2 cellular contexts compared by ENCODE assay signal in the genomic region with DNA sequence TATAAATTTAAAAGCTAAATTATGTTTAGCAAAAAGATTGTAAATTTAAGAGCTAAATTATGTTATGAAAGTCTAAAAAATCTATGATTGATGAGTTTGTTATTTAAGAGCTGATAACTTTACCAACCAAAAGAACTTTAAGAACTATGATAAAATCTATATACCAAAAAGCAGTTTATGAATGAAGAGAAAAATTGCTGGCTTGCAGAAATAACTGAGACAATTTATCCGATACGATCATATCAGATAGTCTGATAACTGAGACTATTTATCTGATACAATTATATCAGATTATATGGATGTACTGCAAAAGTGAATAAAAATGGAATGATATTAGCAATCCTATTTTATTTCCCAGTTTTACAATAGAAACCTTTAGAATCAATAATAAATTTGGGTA.
TF ChIP-seq lines count a peak whose summit lies in the region.

No MANE protein-coding gene starts in this region.

TF ChIP-seq in HepG2, 621 proteins besides CTCF, POLR2A, EP300 and RAD21:
- TF ChIP-seq, protein P1, sequence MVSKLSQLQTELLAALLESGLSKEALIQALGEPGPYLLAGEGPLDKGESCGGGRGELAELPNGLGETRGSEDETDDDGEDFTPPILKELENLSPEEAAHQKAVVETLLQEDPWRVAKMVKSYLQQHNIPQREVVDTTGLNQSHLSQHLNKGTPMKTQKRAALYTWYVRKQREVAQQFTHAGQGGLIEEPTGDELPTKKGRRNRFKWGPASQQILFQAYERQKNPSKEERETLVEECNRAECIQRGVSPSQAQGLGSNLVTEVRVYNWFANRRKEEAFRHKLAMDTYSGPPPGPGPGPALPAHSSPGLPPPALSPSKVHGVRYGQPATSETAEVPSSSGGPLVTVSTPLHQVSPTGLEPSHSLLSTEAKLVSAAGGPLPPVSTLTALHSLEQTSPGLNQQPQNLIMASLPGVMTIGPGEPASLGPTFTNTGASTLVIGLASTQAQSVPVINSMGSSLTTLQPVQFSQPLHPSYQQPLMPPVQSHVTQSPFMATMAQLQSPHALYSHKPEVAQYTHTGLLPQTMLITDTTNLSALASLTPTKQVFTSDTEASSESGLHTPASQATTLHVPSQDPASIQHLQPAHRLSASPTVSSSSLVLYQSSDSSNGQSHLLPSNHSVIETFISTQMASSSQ (IDR thresholded peaks at IDR 0.05; ENCODE audit: low read depth): no peak
- TF ChIP-seq, protein P1 (CRISPR knock-in tag; IDR thresholded peaks at IDR 0.05; ENCODE audit: borderline replicate concordance): no peak
- TF ChIP-seq KDM1A (CRISPR knock-in tag; IDR thresholded peaks at IDR 0.05): no peak
- no peak for TF ChIP-seq CENPT (CRISPR knock-in tag; IDR thresholded peaks at IDR 0.05; ENCODE audit: low read depth)
- TF ChIP-seq ZNF367 (CRISPR knock-in tag; IDR thresholded peaks at IDR 0.05; ENCODE audit: borderline replicate concordance): no peak
- TF ChIP-seq GPN1 (CRISPR knock-in tag; IDR thresholded peaks at IDR 0.05; ENCODE audit: borderline replicate concordance): no peak
- peak; percentile 36 for TF ChIP-seq MAFF (IDR thresholded peaks at IDR 0.05; ENCODE audit: low read depth, low read length)
- TF ChIP-seq MAFK (conservative IDR thresholded peaks at IDR 0.05 in 1 of 2, IDR thresholded peaks at IDR 0.05 in 1 of 2; ENCODE audit: low read length in 2 of 2): peak; percentile 23 to 60; a peak in 2 of 4 replicates
- TF ChIP-seq ZNF12 (CRISPR knock-in tag; IDR thresholded peaks at IDR 0.05): no peak
- TF ChIP-seq ZMYM4 (CRISPR knock-in tag; IDR thresholded peaks at IDR 0.05): no peak

TF ChIP-seq in K562, 482 proteins besides CTCF, POLR2A, EP300 and RAD21:
- TF ChIP-seq ZNF354B (CRISPR knock-in tag; IDR thresholded peaks at IDR 0.05): no peak
- peak; percentile 76 for TF ChIP-seq C11orf30 (IDR thresholded peaks at IDR 0.05; ENCODE audit: low read depth)
- peak; percentile 78 for TF ChIP-seq ZNF316 (IDR thresholded peaks at IDR 0.05)
- no peak for TF ChIP-seq ZNF3 (CRISPR knock-in tag; IDR thresholded peaks at IDR 0.05)
- TF ChIP-seq ZNF41 (CRISPR knock-in tag; conservative IDR thresholded peaks at IDR 0.05): no peak
- TF ChIP-seq, protein P2, sequence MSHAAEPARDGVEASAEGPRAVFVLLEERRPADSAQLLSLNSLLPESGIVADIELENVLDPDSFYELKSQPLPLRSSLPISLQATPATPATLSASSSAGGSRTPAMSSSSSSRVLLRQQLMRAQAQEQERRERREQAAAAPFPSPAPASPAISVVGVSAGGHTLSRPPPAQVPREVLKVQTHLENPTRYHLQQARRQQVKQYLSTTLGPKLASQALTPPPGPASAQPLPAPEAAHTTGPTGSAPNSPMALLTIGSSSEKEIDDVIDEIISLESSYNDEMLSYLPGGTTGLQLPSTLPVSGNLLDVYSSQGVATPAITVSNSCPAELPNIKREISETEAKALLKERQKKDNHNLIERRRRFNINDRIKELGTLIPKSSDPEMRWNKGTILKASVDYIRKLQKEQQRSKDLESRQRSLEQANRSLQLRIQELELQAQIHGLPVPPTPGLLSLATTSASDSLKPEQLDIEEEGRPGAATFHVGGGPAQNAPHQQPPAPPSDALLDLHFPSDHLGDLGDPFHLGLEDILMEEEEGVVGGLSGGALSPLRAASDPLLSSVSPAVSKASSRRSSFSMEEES (CRISPR knock-in tag; IDR thresholded peaks at IDR 0.05): no peak
- TF ChIP-seq, protein P3, sequence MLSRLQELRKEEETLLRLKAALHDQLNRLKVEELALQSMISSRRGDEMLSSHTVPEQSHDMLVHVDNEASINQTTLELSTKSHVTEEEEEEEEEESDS (CRISPR knock-in tag; IDR thresholded peaks at IDR 0.05): no peak
- peak; percentile 40; the same call in 1 of the 2 replicates for TF ChIP-seq MAFG (tag; conservative IDR thresholded peaks at IDR 0.05)
- no peak for TF ChIP-seq FOXA1 (IDR thresholded peaks at IDR 0.05; ENCODE audit: borderline replicate concordance)
- no peak for TF ChIP-seq NR2C2 (CRISPR knock-in tag; IDR thresholded peaks at IDR 0.05)
- 0 out of 2 replicates have a peak, but pooled peaks have one; percentile 1 for TF ChIP-seq NR2C2 (tag; IDR thresholded peaks at IDR 0.05)
- TF ChIP-seq, protein P4, sequence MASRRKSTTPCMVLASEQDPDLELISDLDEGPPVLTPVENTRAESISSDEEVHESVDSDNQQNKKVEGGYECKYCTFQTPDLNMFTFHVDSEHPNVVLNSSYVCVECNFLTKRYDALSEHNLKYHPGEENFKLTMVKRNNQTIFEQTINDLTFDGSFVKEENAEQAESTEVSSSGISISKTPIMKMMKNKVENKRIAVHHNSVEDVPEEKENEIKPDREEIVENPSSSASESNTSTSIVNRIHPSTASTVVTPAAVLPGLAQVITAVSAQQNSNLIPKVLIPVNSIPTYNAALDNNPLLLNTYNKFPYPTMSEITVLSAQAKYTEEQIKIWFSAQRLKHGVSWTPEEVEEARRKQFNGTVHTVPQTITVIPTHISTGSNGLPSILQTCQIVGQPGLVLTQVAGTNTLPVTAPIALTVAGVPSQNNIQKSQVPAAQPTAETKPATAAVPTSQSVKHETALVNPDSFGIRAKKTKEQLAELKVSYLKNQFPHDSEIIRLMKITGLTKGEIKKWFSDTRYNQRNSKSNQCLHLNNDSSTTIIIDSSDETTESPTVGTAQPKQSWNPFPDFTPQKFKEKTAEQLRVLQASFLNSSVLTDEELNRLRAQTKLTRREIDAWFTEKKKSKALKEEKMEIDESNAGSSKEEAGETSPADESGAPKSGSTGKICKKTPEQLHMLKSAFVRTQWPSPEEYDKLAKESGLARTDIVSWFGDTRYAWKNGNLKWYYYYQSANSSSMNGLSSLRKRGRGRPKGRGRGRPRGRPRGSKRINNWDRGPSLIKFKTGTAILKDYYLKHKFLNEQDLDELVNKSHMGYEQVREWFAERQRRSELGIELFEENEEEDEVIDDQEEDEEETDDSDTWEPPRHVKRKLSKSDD (conservative IDR thresholded peaks at IDR 0.05; ENCODE audit: low read length): no peak
